Comparison of ENCODE assay signal across 16 cellular contexts in genomic region chr10:110840923-110841428, GRCh38. TPM values are rescaled to one million over a fixed set of nuclear protein-coding genes. Genes with fewer than 3 reads are reported as not detected.
A peak's percentile ranks its signal among the peaks of the same experiment; 100 is the strongest.
DNase-seq lines count a peak whose midpoint lies in the region; ATAC-seq and TF ChIP-seq lines count a peak whose summit lies in the region.
"Had no signal": no experiment of that assay in that cellular context is flagged by ENCODE, and none has a peak within 500 bp of the region (broad histone marks: within the 10 kb centered on the region; RNA-seq: fewer than 3 reads in every experiment).

No MANE protein-coding gene starts in this region.

- no peak for DNase-seq in Right ventricle myocardium inferior (ENCODE audit: missing footprints)
- no peak for DNase-seq in cardiac septum (ENCODE audit: low spot score)
- no peak for DNase-seq in breast epithelium (ENCODE audit: low spot score in 2 of 2)
- DNase-seq in naive B cell: no peak
- no peak for DNase-seq in vagina (ENCODE audit: extremely low spot score in 2 of 2)
- DNase-seq in SKM-1 treated with dmso at 0.1 percent for 144 hours (lab: John Stamatoyannopoulos, UW; ENCODE audit: unreplicated experiment): no peak
- DNase-seq: ACHN; activated CD4-positive, alpha-beta T cell treated with anti-CD3 and anti-CD28 coated beads for 4 hours; central memory CD4-positive, alpha-beta T cell; foreskin fibroblast; retina; T1000 had no signal

- H3K27me3 ChIP-seq in breast epithelium (no peaks in the 10 kb centered on the region), vagina (no peaks in the 10 kb centered on the region)
- H3K27me3 ChIP-seq: neural progenitor cell, tibial nerve had no signal

- TF ChIP-seq POLR2A in breast epithelium (IDR thresholded peaks at IDR 0.05) (no peak), vagina (IDR thresholded peaks at IDR 0.05) (no peak)

- no peaks in the 10 kb centered on the region for H3K36me3 Mint-ChIP-seq in naive B cell
- H3K36me3 Mint-ChIP-seq: neural progenitor cell had no signal

- H3K4me3 Mint-ChIP-seq in naive B cell: peak overlapping the region in 3 of 8 donors; percentile 28 to 81 (median 76)
- H3K4me3 Mint-ChIP-seq: neural progenitor cell had no signal

- H3K4me1 ChIP-seq in breast epithelium (peaks cover 0 to 38% of the 10 kb centered on the region in 2 donors), vagina (peaks cover 59% of the 10 kb centered on the region)

- no peaks in the 10 kb centered on the region for H3K27me3 Mint-ChIP-seq in naive B cell

- peak overlapping the region; percentile 73 to 76 for H3K27ac ChIP-seq in breast epithelium
- H3K27ac ChIP-seq in vagina: peak overlapping the region; percentile 36
- H3K27ac ChIP-seq: neural progenitor cell had no signal

- H3K4me3 ChIP-seq in breast epithelium (no peak overlapping the region), vagina (no peak overlapping the region)
- H3K4me3 ChIP-seq: neural progenitor cell, tibial nerve had no signal

- H3K9me3 ChIP-seq in breast epithelium (no peaks in the 10 kb centered on the region), vagina (no peaks in the 10 kb centered on the region)
- H3K9me3 ChIP-seq: tibial nerve had no signal

- H3K4me1 Mint-ChIP-seq in naive B cell: peaks cover 64 to 74% (median 68%) of the 10 kb centered on the region in 3 donors

- H3K9me3 Mint-ChIP-seq in naive B cell: peaks cover 0 to 5% (median 0%) of the 10 kb centered on the region in 7 donors
- H3K9me3 Mint-ChIP-seq: neural progenitor cell had no signal

- ATAC-seq in Right ventricle myocardium inferior (peak; percentile 10), naive B cell (ENCODE audit: low read depth in 2 of 2) (no peak), HG02571 (IDR thresholded peaks at IDR 0.05; ENCODE audit: unreplicated experiment) (no peak), GM18909 (IDR thresholded peaks at IDR 0.05; ENCODE audit: poor library complexity, unreplicated experiment) (no peak)

- intact Hi-C loops in Right ventricle myocardium inferior (cut with DNase I): no loop called here
- intact Hi-C loops in cardiac septum (cut with DNase I): no loop called here
- intact Hi-C loops in breast epithelium (cut with DNase I; ENCODE audit: low total_unique reads): no loop called here
- intact Hi-C loops in vagina (cut with DNase I): no loop called here

- TF ChIP-seq CTCF in breast epithelium (IDR thresholded peaks at IDR 0.05): no peak
- no peak for TF ChIP-seq CTCF in vagina (IDR thresholded peaks at IDR 0.05)

- peak overlapping the region; percentile 97 to 100 (median 99) for H3K27ac Mint-ChIP-seq in naive B cell
- H3K27ac Mint-ChIP-seq: neural progenitor cell had no signal

- no peaks in the 10 kb centered on the region for H3K36me3 ChIP-seq in breast epithelium
- no peaks in the 10 kb centered on the region for H3K36me3 ChIP-seq in vagina
- H3K36me3 ChIP-seq: neural progenitor cell, tibial nerve had no signal

RNA-seq across cellular contexts. Expression of gene PDCD4, which starts 30.8 kb away (rescaled TPM):
- total RNA-seq in Right ventricle myocardium inferior (71.6 TPM), cardiac septum (42.0 TPM), breast epithelium (100 to 1,000 TPM; 101 to 319 (median 161) TPM), vagina (110 TPM)
- polyA plus RNA-seq in naive B cell (ENCODE audit: low read depth in 6 of 6): 100 to 1,000 TPM; 197 to 439 (median 323) TPM
